In genomic region chr4:115179438-115180062, GRCh38 we compare ENCODE assay signal across 7 cellular contexts.
A peak's percentile ranks its signal among the peaks of the same experiment; 100 is the strongest.
DNase-seq lines count a peak whose midpoint lies in the region; ATAC-seq, FAIRE-seq and TF ChIP-seq lines count a peak whose summit lies in the region.
"Not testable (repeated sequence)": the region's sequence is repeated elsewhere in the genome, so short reads cannot be mapped to it uniquely, and the experiment has no call there.

No MANE protein-coding gene starts in this region.

- peak; percentile 26 for DNase-seq in activated CD8-positive, alpha-beta memory T cell treated with anti-CD3 and anti-CD28 coated beads, Interleukin-2, amount 50 U/mL, for 48 hours
- DNase-seq in chondrocyte (ENCODE audit: low spot score) (peak; percentile 87), left cardiac atrium (peak; percentile 17), kidney (peak; percentile 69), lower lobe of right lung (peak; percentile 34), posterior vena cava (ENCODE audit: low spot score) (peak; percentile 72)

- not testable (repeated sequence) for H3K4me3 Mint-ChIP-seq in chondrocyte (ENCODE audit: unreplicated experiment); stimulated activated memory B cell treated with anti-CD40 and anti-IgM and Interleukin-4, amounts not matched to agents 10 μg/mL and 1 μg/mL and 100 μg/mL, for 72 hours

- H3K4me3 ChIP-seq in kidney (ENCODE audit: low read length in 2 of 2); lower lobe of right lung: not testable (repeated sequence)

- H3K4me1 ChIP-seq in kidney (ENCODE audit: control insufficient read depth in 1 of 2, insufficient read depth in 1 of 2, low read depth in 1 of 2, low read length in 2 of 2); lower lobe of right lung: not testable (repeated sequence)

- intact Hi-C loops in left cardiac atrium (cut with DNase I); kidney (cut with DNase I); lower lobe of right lung (cut with DNase I); posterior vena cava (cut with DNase I): not testable (repeated sequence)

- not testable (repeated sequence) for H3K36me3 Mint-ChIP-seq in chondrocyte (ENCODE audit: low read depth); stimulated activated memory B cell treated with anti-CD40 and anti-IgM and Interleukin-4, amounts not matched to agents 10 μg/mL and 1 μg/mL and 100 μg/mL, for 72 hours

- not testable (repeated sequence) for H3K9me3 Mint-ChIP-seq in chondrocyte (ENCODE audit: low read depth); stimulated activated memory B cell treated with anti-CD40 and anti-IgM and Interleukin-4, amounts not matched to agents 10 μg/mL and 1 μg/mL and 100 μg/mL, for 72 hours

- TF ChIP-seq CTCF in chondrocyte (IDR thresholded peaks at IDR 0.05); kidney (IDR thresholded peaks at IDR 0.05; ENCODE audit: borderline replicate concordance, extremely low read depth, insufficient read depth); lower lobe of right lung (IDR thresholded peaks at IDR 0.05): not testable (repeated sequence)

- not testable (repeated sequence) for H3K27me3 Mint-ChIP-seq in chondrocyte (ENCODE audit: low read depth); stimulated activated memory B cell treated with anti-CD40 and anti-IgM and Interleukin-4, amounts not matched to agents 10 μg/mL and 1 μg/mL and 100 μg/mL, for 72 hours

- not testable (repeated sequence) for H3K9me3 ChIP-seq in kidney (ENCODE audit: control insufficient read depth in 1 of 2, low read length in 2 of 2); lower lobe of right lung

- not testable (repeated sequence) for H3K4me1 Mint-ChIP-seq in chondrocyte (ENCODE audit: low read depth); stimulated activated memory B cell treated with anti-CD40 and anti-IgM and Interleukin-4, amounts not matched to agents 10 μg/mL and 1 μg/mL and 100 μg/mL, for 72 hours

- not testable (repeated sequence) for H3K27ac ChIP-seq in kidney (ENCODE audit: low read depth in 2 of 2, low read length in 2 of 2); lower lobe of right lung

- not testable (repeated sequence) for ATAC-seq in left cardiac atrium, lower lobe of right lung
- peak; percentile 56 for ATAC-seq in stimulated activated memory B cell treated with anti-CD40 and anti-IgM and Interleukin-4, amounts not matched to agents 10 μg/mL and 1 μg/mL and 100 μg/mL, for 72 hours

- FAIRE-seq in kidney (lab: Jason Lieb, UNC), result not testable (repeated sequence)

- not testable (repeated sequence) for H3K36me3 ChIP-seq in kidney (ENCODE audit: control insufficient read depth in 1 of 2, insufficient read depth in 2 of 2, low read length in 2 of 2); lower lobe of right lung

- not testable (repeated sequence) for H3K9ac ChIP-seq in kidney (ENCODE audit: low read length in 2 of 2)

- not testable (repeated sequence) for H3K27ac Mint-ChIP-seq in chondrocyte (ENCODE audit: unreplicated experiment); stimulated activated memory B cell treated with anti-CD40 and anti-IgM and Interleukin-4, amounts not matched to agents 10 μg/mL and 1 μg/mL and 100 μg/mL, for 72 hours

- not testable (repeated sequence) for H3K27me3 ChIP-seq in lower lobe of right lung (ENCODE audit: low read depth)

Comparison
In these comparisons a context has a peak if more than half of its experiments do, and no peak if none do; other contexts are left out.
1. DNase-seq: peak in every context shown above with its lines; median percentile 87 in chondrocyte; 72 in posterior vena cava; 69 in kidney; 34 in lower lobe of right lung; 26 in activated CD8-positive, alpha-beta memory T cell treated with anti-CD3 and anti-CD28 coated beads, Interleukin-2, amount 50 U/mL, for 48 hours; 17 in left cardiac atrium.